In the genomic region with DNA sequence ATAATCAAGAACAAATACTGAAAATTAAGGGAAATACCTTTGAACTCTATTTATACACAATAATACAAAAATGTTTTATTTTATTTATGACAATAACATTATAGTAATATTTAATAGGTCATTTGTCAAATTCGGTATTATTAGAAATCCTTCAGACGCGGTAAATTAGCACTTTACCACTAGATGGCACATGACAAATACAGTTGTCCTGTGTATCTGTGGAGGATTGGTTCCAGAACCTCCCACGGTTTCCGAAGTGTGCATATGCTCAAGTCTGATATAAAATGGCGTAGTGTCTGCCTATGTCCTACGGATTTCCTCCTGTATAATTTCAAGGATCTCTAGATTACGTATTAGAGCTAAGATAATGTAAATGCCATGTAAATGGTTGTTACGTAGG, we compare ENCODE assay signal across 8 cellular contexts. TPM values are rescaled to one million over a fixed set of nuclear protein-coding genes. Genes with fewer than 3 reads are reported as not detected.
DNase-seq lines count a peak whose midpoint lies in the region; ATAC-seq and TF ChIP-seq lines count a peak whose summit lies in the region.

No MANE protein-coding gene starts in this region.

- intact Hi-C loops in left ventricle myocardium inferior (cut with micrococcal nuclease) (no loop called here), upper lobe of right lung (cut with DNase I) (no loop called here)

- H3K9me3 ChIP-seq in left ventricle myocardium inferior (replicated peaks), result no peaks in the 10 kb centered on the region
- no peaks in the 10 kb centered on the region for H3K9me3 ChIP-seq in right atrium auricular region
- H3K9me3 ChIP-seq in fibroblast of lung (ENCODE audit: control insufficient read depth, insufficient read depth, low read depth, low read length), result no peaks in the 10 kb centered on the region
- no peaks in the 10 kb centered on the region for H3K9me3 ChIP-seq in upper lobe of right lung

- no peak overlapping the region for H3K4me3 ChIP-seq in left ventricle myocardium inferior
- no peak overlapping the region for H3K4me3 ChIP-seq in right atrium auricular region
- no peak overlapping the region for H3K4me3 ChIP-seq in fibroblast of lung (replicated peaks in 1 of 4; ENCODE audit: control extremely low read depth in 1 of 4, insufficient read depth in 1 of 4, low read depth in 3 of 4, low read length in 4 of 4)
- H3K4me3 ChIP-seq in upper lobe of right lung, result no peak overlapping the region

- DNase-seq in left ventricle myocardium inferior (no peak), right atrium auricular region (ENCODE audit: low spot score) (no peak), NCI-H460 (ENCODE audit: extremely low read depth, low read depth) (peak; percentile 41), fibroblast of lung (ENCODE audit: low read depth in 2 of 2) (peak; percentile 19 to 64), upper lobe of right lung (no peak), ureter (ENCODE audit: low spot score) (no peak)

- H4K20me1 ChIP-seq in fibroblast of lung (ENCODE audit: control insufficient read depth, extremely low read depth, insufficient read depth, low read length), result no peaks in the 10 kb centered on the region

- H3K27ac ChIP-seq in left ventricle myocardium inferior (replicated peaks), result no peak overlapping the region
- no peak overlapping the region for H3K27ac ChIP-seq in right atrium auricular region
- no peak overlapping the region for H3K27ac ChIP-seq in fibroblast of lung (ENCODE audit: insufficient read depth, low read length)
- H3K27ac ChIP-seq in upper lobe of right lung, result no peak overlapping the region

- H3K4me2 ChIP-seq in fibroblast of lung (ENCODE audit: extremely low read depth, insufficient read depth, low read length), result no peak overlapping the region

- H3K4me1 ChIP-seq in left ventricle myocardium inferior (no peaks in the 10 kb centered on the region), right atrium auricular region (no peaks in the 10 kb centered on the region), fibroblast of lung (ENCODE audit: control insufficient read depth, extremely low read depth, insufficient read depth, low read length) (no peaks in the 10 kb centered on the region), upper lobe of right lung (no peaks in the 10 kb centered on the region)

- H3K79me2 ChIP-seq in fibroblast of lung (ENCODE audit: control insufficient read depth, insufficient read depth, low read length), result no peaks in the 10 kb centered on the region

- ATAC-seq in upper lobe of right lung, result peak; percentile 73
- ATAC-seq in GM21515 (IDR thresholded peaks at IDR 0.05; ENCODE audit: unreplicated experiment), result no peak
- no peak for ATAC-seq in GM19023 (IDR thresholded peaks at IDR 0.05; ENCODE audit: unreplicated experiment)

- peak overlapping the region; percentile 36 for H2AFZ ChIP-seq in fibroblast of lung (ENCODE audit: low read length)

- TF ChIP-seq CTCF in left ventricle myocardium inferior (IDR thresholded peaks at IDR 0.05; ENCODE audit: borderline replicate concordance), result peak; percentile 46
- peak in 1 of 2 donors; percentile 59 for TF ChIP-seq CTCF in right atrium auricular region (IDR thresholded peaks at IDR 0.05)
- TF ChIP-seq CTCF in fibroblast of lung (conservative IDR thresholded peaks at IDR 0.05 in 1 of 2, IDR thresholded peaks at IDR 0.05 in 1 of 2; ENCODE audit: low read depth in 1 of 2, low read length in 2 of 2), result peak; percentile 24 to 50
- TF ChIP-seq CTCF in upper lobe of right lung (IDR thresholded peaks at IDR 0.05), result peak; percentile 45

- no peak overlapping the region for H3K9ac ChIP-seq in fibroblast of lung (ENCODE audit: insufficient read depth, low read length)

- no peaks in the 10 kb centered on the region for H3K27me3 ChIP-seq in left ventricle myocardium inferior (ENCODE audit: low read depth)
- H3K27me3 ChIP-seq in right atrium auricular region, result no peaks in the 10 kb centered on the region
- no peaks in the 10 kb centered on the region for H3K27me3 ChIP-seq in fibroblast of lung (ENCODE audit: control insufficient read depth, insufficient read depth, low read length)
- no peaks in the 10 kb centered on the region for H3K27me3 ChIP-seq in upper lobe of right lung

- H3K36me3 ChIP-seq in left ventricle myocardium inferior (no peaks in the 10 kb centered on the region), right atrium auricular region (no peaks in the 10 kb centered on the region), fibroblast of lung (ENCODE audit: control insufficient read depth, insufficient read depth, low read length) (no peaks in the 10 kb centered on the region), upper lobe of right lung (no peaks in the 10 kb centered on the region)

RNA-seq across cellular contexts. Expression of a gene that starts 8.1 kb away (rescaled TPM):
- total RNA-seq in left ventricle myocardium inferior (123 TPM), right atrium auricular region (10 to 100 TPM; 34.1 to 91.0 TPM), fibroblast of lung (2.1 and 6.9 TPM in 2 replicates), upper lobe of right lung (221 TPM), ureter (116 TPM)
- total RNA-seq in NCI-H460 (2014; rRNA removed; shearing (Covaris generic)), result 45.1 and 48.4 TPM in 2 replicates
- polyA plus RNA-seq in NCI-H460 (2014; cell fraction: nucleus; rRNA removed), result 2.0 and 7.3 TPM in 2 replicates
- polyA plus RNA-seq in fibroblast of lung, result 75.7 and 82.5 TPM in 2 replicates
- polyA plus RNA-seq in fibroblast of lung (2012), result 17.9 and 22.4 TPM in 2 replicates
- 30.0 and 33.6 TPM in 2 replicates for polyA minus RNA-seq in fibroblast of lung (ENCODE audit: low replicate concordance)

Comparison
In these comparisons a context has a peak if more than half of its experiments do, and no peak if none do; other contexts are left out.
1. DNase-seq: peak in NCI-H460 (single experiment) and fibroblast of lung (2 of 2); none in left ventricle myocardium inferior (single experiment), right atrium auricular region (single experiment), upper lobe of right lung (single experiment) and ureter (single experiment).